ENCODE assay signal across 22 cellular contexts in genomic region chr5:11153672-11154377, GRCh38.
"Had no signal": no experiment of that assay in that cellular context is flagged by ENCODE, and none has a peak within 500 bp of the region (broad histone marks: within the 10 kb centered on the region; RNA-seq: fewer than 3 reads in every experiment).

No MANE protein-coding gene starts in this region.

- DNase-seq: dorsolateral prefrontal cortex; effector CD4-positive, alpha-beta T cell; foreskin fibroblast; hypothalamus; immature natural killer cell; islet precursor cell; kidney glomerular epithelial cell; left colon; natural killer cell; pancreas; retina; spleen; stimulated activated CD4-positive, alpha-beta T cell treated with anti-CD3 and anti-CD28 coated beads, Interleukin-4, amount 100 ng/mL, for 4 hours; stimulated activated naive CD8-positive, alpha-beta T cell treated with anti-CD3 and anti-CD28 coated beads, Interleukin-15, Interleukin-2, amounts not matched to agents 100 U/mL and 50 U/mL, for 24 hours; substantia nigra; testis; tibial artery had no signal

- FAIRE-seq: colon, pancreas had no signal

- H3K4me3 ChIP-seq: dorsolateral prefrontal cortex, gastroesophageal sphincter, lung, pancreas, spleen, testis, tibial artery had no signal

- ATAC-seq: gastroesophageal sphincter; left colon; natural killer cell; pancreas; sciatic nerve; stimulated activated memory B cell treated with anti-CD40 and anti-IgM and Interleukin-4, amounts not matched to agents 10 μg/mL and 1 μg/mL and 100 μg/mL, for 72 hours; stimulated activated naive CD8-positive, alpha-beta T cell treated with anti-CD3 and anti-CD28 coated beads, Interleukin-15, Interleukin-2, amounts not matched to agents 100 U/mL and 50 U/mL, for 24 hours had no signal

- H3K9me3 ChIP-seq: gastroesophageal sphincter, pancreas, spleen, testis, tibial artery had no signal

- H3K27me3 ChIP-seq: dorsolateral prefrontal cortex, pancreas, spleen, testis had no signal

- H3K4me1 ChIP-seq: gastroesophageal sphincter, pancreas, spleen, tibial artery had no signal

- H3K27ac ChIP-seq: gastroesophageal sphincter, pancreas, spleen, testis, tibial artery had no signal

- H3K36me3 ChIP-seq: gastroesophageal sphincter, pancreas, spleen, tibial artery had no signal
